1 cellular context compared by ENCODE assay signal in genomic region chr2:47595690-47596089, GRCh38.
TF ChIP-seq lines count a peak whose summit lies in the region.

No MANE protein-coding gene starts in this region.

TF ChIP-seq in WTC11, 78 proteins besides CTCF, POLR2A, EP300 and RAD21 (continued from another document):
- TF ChIP-seq ZNF281 (CRISPR knock-in tag; IDR thresholded peaks at IDR 0.05) (no peak), ZBTB21 (CRISPR knock-in tag; IDR thresholded peaks at IDR 0.05; ENCODE audit: borderline replicate concordance) (no peak), GTF2I (CRISPR knock-in tag; conservative IDR thresholded peaks at IDR 0.05) (no peak), OVOL2 (CRISPR knock-in tag; IDR thresholded peaks at IDR 0.05; ENCODE audit: borderline replicate concordance) (no peak), TEAD4 (CRISPR knock-in tag; IDR thresholded peaks at IDR 0.05) (no peak)
